In genomic region chr16:75591001-75591852, GRCh38 we compare ENCODE assay signal across 11 cellular contexts. TPM values are rescaled to one million over a fixed set of nuclear protein-coding genes. Genes with fewer than 3 reads are reported as not detected.
DNase-seq lines count a peak whose midpoint lies in the region; ATAC-seq and TF ChIP-seq lines count a peak whose summit lies in the region.
"Had no signal": no experiment of that assay in that cellular context is flagged by ENCODE, and none has a peak within 500 bp of the region (broad histone marks: within the 10 kb centered on the region; RNA-seq: fewer than 3 reads in every experiment).

No MANE protein-coding gene starts in this region.

- H3K4me3 ChIP-seq in epithelial cell of esophagus (ENCODE audit: low read length) (no peak overlapping the region), mesendoderm (ENCODE audit: low read length) (no peak overlapping the region), thoracic aorta (peak overlapping the region; percentile 42), MM.1S (ENCODE audit: low read length) (no peak overlapping the region)

- no peaks in the 10 kb centered on the region for H3K79me1 ChIP-seq in mesendoderm (ENCODE audit: low read length)

- H3K9ac ChIP-seq in mesendoderm (ENCODE audit: low read length): peak overlapping the region; percentile 6
- H3K9ac ChIP-seq in MM.1S (ENCODE audit: low read length): no peak overlapping the region

- no peak overlapping the region for H3K4ac ChIP-seq in mesendoderm (ENCODE audit: low read depth, low read length)

- ATAC-seq in thoracic aorta (ENCODE audit: insufficient number of reproducible peaks, low FRiP score, low read depth): no peak

- H2AFZ ChIP-seq in MM.1S (ENCODE audit: low read length): no peak overlapping the region

- peak overlapping the region; percentile 52 for H3K27ac ChIP-seq in mesendoderm (ENCODE audit: low read depth, low read length)
- peak overlapping the region; percentile 84 to 94 for H3K27ac ChIP-seq in thoracic aorta
- H3K27ac ChIP-seq in MM.1S (ENCODE audit: low read length): no peak overlapping the region

- H4K5ac ChIP-seq in mesendoderm (ENCODE audit: low read length): no peak overlapping the region

- no peak overlapping the region for H3K23ac ChIP-seq in mesendoderm (ENCODE audit: low read length)

- H3K9me3 ChIP-seq in thoracic aorta (no peaks in the 10 kb centered on the region), MM.1S (replicated peaks; ENCODE audit: insufficient read depth, low read length) (no peaks in the 10 kb centered on the region)

- H3K27me3 ChIP-seq in mesendoderm (ENCODE audit: insufficient read depth, low read length, poor library complexity) (no peaks in the 10 kb centered on the region), thoracic aorta (replicated peaks; ENCODE audit: insufficient read depth) (no peaks in the 10 kb centered on the region), MM.1S (replicated peaks; ENCODE audit: insufficient read depth, low read length) (no peaks in the 10 kb centered on the region)

- no peaks in the 10 kb centered on the region for H3F3A ChIP-seq in MM.1S (ENCODE audit: insufficient read depth, low read length)

- H3K4me1 ChIP-seq in mesendoderm (ENCODE audit: control insufficient read depth, low read depth, low read length) (peaks cover 5% of the 10 kb centered on the region), thoracic aorta (ENCODE audit: control insufficient read depth in 1 of 2, low read depth in 2 of 2) (peaks cover 9 to 58% of the 10 kb centered on the region in 2 donors), MM.1S (ENCODE audit: low read length) (no peaks in the 10 kb centered on the region)

- no peak overlapping the region for H2BK5ac ChIP-seq in mesendoderm (ENCODE audit: low read length)

- no peak overlapping the region for H4K8ac ChIP-seq in mesendoderm (ENCODE audit: low read depth, low read length)

- H3K79me2 ChIP-seq in mesendoderm (ENCODE audit: control insufficient read depth, insufficient read depth, low read length): no peaks in the 10 kb centered on the region
- H3K79me2 ChIP-seq in MM.1S (ENCODE audit: low read length): no peaks in the 10 kb centered on the region

- no peaks in the 10 kb centered on the region for H4K20me1 ChIP-seq in MM.1S (ENCODE audit: insufficient read depth, low read length)

- no peak for TF ChIP-seq CTCF in epithelial cell of esophagus (IDR thresholded peaks at IDR 0.05; ENCODE audit: insufficient read depth, low read depth, low read length, missing control alignments)
- TF ChIP-seq CTCF in thoracic aorta (IDR thresholded peaks at IDR 0.05): no peak
- no peak for TF ChIP-seq CTCF in MM.1S (IDR thresholded peaks at IDR 0.05; ENCODE audit: low read length)

- WGBS in mesendoderm (ENCODE audit: extremely low coverage, insufficient coverage, low lambda C conversion rate): no CpG with 5 or more reads among the region's 6 CpGs

- DNase-seq in NCI-H226 (peak; percentile 14), epithelial cell of esophagus (ENCODE audit: low read depth) (peak; percentile 12), mesendoderm (peak; percentile 72), thoracic aorta (ENCODE audit: low spot score) (peak; percentile 26), kidney glomerular epithelial cell (lab: John Stamatoyannopoulos, UW) (no peak), MM.1S (no peak), NAMALWA (ENCODE audit: low spot score) (no peak)
- no peak for DNase-seq in activated CD8-positive, alpha-beta memory T cell treated with anti-CD3 and anti-CD28 coated beads, Interleukin-2, amount 50 U/mL, for 48 hours
- DNase-seq: activated naive CD4-positive, alpha-beta T cell treated with anti-CD3 and anti-CD28 coated beads, Interleukin-2, amount 50 U/mL, for 16 hours; NCI-H1436 treated with DMSO at 0.1 percent for 48 hours; T-helper 1 cell had no signal

- H2BK120ac ChIP-seq in mesendoderm (ENCODE audit: low read depth, low read length): peak overlapping the region; percentile 23

- no peak overlapping the region for H2BK15ac ChIP-seq in mesendoderm (replicated peaks; ENCODE audit: low read depth)

- H2AK5ac ChIP-seq in mesendoderm (ENCODE audit: low read length): no peak overlapping the region

- H3K4me2 ChIP-seq in mesendoderm (ENCODE audit: low read length) (no peak overlapping the region), MM.1S (ENCODE audit: low read depth, low read length) (no peak overlapping the region)

- H3K36me3 ChIP-seq in mesendoderm (ENCODE audit: control insufficient read depth, insufficient read depth, low read length) (no peaks in the 10 kb centered on the region), thoracic aorta (no peaks in the 10 kb centered on the region), MM.1S (replicated peaks; ENCODE audit: insufficient read depth, low read length) (no peaks in the 10 kb centered on the region)

- H3K56ac ChIP-seq in mesendoderm (ENCODE audit: low read length): peak overlapping the region; percentile 68

- H3K9me2 ChIP-seq in MM.1S (replicated peaks; ENCODE audit: insufficient read depth, low read length): no peaks in the 10 kb centered on the region

- peak overlapping the region; percentile 92 for H3K18ac ChIP-seq in mesendoderm (ENCODE audit: low read length)

RNA-seq across cellular contexts. Expression of gene GABARAPL2, which starts 25.0 kb away (rescaled TPM):
- polyA plus RNA-seq in mesendoderm (2013, experiment 1 of 2): 53.4 TPM
- polyA plus RNA-seq in mesendoderm (2013, experiment 2 of 2): 55.3 TPM
- 100 to 1,000 TPM; 101 to 122 TPM for total RNA-seq in thoracic aorta

RNA-seq across cellular contexts. Expression of gene ADAT1, which starts 31.9 kb away (rescaled TPM):
- 28.3 TPM for polyA plus RNA-seq in mesendoderm (2013, experiment 1 of 2)
- polyA plus RNA-seq in mesendoderm (2013, experiment 2 of 2): 28.9 TPM
- 10 to 100 TPM; 41.2 to 46.3 TPM for total RNA-seq in thoracic aorta

RNA-seq across cellular contexts. Expression of gene TMEM231, which starts 35.2 kb away (rescaled TPM):
- 6.0 TPM for polyA plus RNA-seq in mesendoderm (2013, experiment 1 of 2)
- polyA plus RNA-seq in mesendoderm (2013, experiment 2 of 2): 6.0 TPM
- total RNA-seq in thoracic aorta: 10 to 100 TPM; 10.4 to 11.8 TPM

RNA-seq across cellular contexts. Expression of gene CHST5, which starts 55.3 kb away (rescaled TPM):
- polyA plus RNA-seq in mesendoderm (2013, experiment 1 of 2): 0.01 TPM
- polyA plus RNA-seq in mesendoderm (2013, experiment 2 of 2): 0.01 TPM
- total RNA-seq in thoracic aorta: under 1 TPM in 1 of 2 donors, not detected in 1; 0.56 TPM

RNA-seq across cellular contexts. Expression of gene KARS1, which starts 56.2 kb away (rescaled TPM):
- 182 TPM for polyA plus RNA-seq in mesendoderm (2013, experiment 1 of 2)
- polyA plus RNA-seq in mesendoderm (2013, experiment 2 of 2): 183 TPM
- 10 to 100 TPM; 71.5 to 76.1 TPM for total RNA-seq in thoracic aorta

Comparison
In these comparisons a context has a peak if more than half of its experiments do, and no peak if none do; other contexts are left out.
1. DNase-seq: peak in NCI-H226 (single experiment), epithelial cell of esophagus (single experiment), mesendoderm (single experiment) and thoracic aorta (single experiment); none in activated CD8-positive, alpha-beta memory T cell treated with anti-CD3 and anti-CD28 coated beads, Interleukin-2, amount 50 U/mL, for 48 hours (single experiment), kidney glomerular epithelial cell (single experiment), MM.1S (single experiment) and NAMALWA (single experiment).